ENCODE assay signal across 24 cellular contexts in the genomic region with DNA sequence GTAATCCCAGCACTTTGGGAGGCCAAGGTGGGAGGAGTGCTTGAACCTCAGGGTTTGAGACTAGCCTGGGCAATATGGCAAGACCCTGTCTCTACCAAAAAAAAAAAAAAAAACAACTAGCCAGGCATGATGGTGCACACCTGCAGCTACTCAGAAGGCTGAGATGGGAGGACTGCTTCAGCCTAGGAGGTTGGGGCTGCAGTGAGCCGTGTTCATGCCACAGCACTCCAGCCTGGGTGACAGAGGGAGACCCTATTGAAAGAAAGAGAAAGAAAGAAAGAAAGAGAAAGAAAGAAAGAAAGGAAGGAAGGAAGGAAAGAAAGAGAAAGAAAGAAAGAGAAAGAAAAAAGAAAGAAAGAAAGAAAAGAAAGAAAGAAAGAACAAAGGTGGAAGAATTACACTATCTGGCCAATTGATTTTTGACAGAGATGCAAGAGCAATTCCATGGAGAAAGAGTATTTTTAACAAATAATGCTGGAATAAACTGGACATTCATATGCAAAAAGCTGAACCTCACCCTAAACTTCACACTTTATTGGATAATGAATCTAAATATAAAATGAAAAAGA.
"Had no signal": no experiment of that assay in that cellular context is flagged by ENCODE, and none has a peak within 500 bp of the region (broad histone marks: within the 10 kb centered on the region; RNA-seq: fewer than 3 reads in every experiment).

No MANE protein-coding gene starts in this region.

- H3K4me2 ChIP-seq: neural progenitor cell, smooth muscle cell had no signal

- H3K4me3 ChIP-seq: left ventricle myocardium inferior, lung, neural progenitor cell, right atrium auricular region, right lobe of liver, smooth muscle cell, tibial nerve, uterus had no signal

- H3K9ac ChIP-seq: neural progenitor cell, parathyroid adenoma had no signal

- H3K79me2 ChIP-seq: parathyroid adenoma had no signal

- H3K27me3 ChIP-seq: neural progenitor cell, neutrophil, right atrium auricular region, right lobe of liver, tibial nerve, uterus had no signal

- H3K4me1 ChIP-seq: parathyroid adenoma, right atrium auricular region, tibial nerve, uterus had no signal

- H3K27ac ChIP-seq: left ventricle myocardium inferior, neural progenitor cell, neutrophil, parathyroid adenoma, right atrium auricular region, right lobe of liver, tibial nerve, uterus had no signal

- H3K36me3 ChIP-seq: neural progenitor cell, right lobe of liver, uterus had no signal

- ATAC-seq: natural killer cell; right lobe of liver; stimulated activated memory B cell treated with anti-CD40 and anti-IgM and Interleukin-4, amounts not matched to agents 10 μg/mL and 1 μg/mL and 100 μg/mL, for 72 hours; stimulated activated naive CD8-positive, alpha-beta T cell treated with anti-CD3 and anti-CD28 coated beads, Interleukin-15, amount 100 ng/mL, for 72 hours had no signal

- H3K9me3 ChIP-seq: left ventricle myocardium inferior, neutrophil, right atrium auricular region, right lobe of liver, tibial nerve, uterus had no signal

- DNase-seq: islet precursor cell; left ventricle myocardium inferior; mesendoderm; naive B cell; natural killer cell; nephron progenitor cell; occipital lobe; right lobe of liver; stimulated activated CD4-positive, alpha-beta T cell treated with anti-CD3 and anti-CD28 coated beads, Interleukin-1b, Interleukin-23, amount 100 ng/mL, for 48 hours; stimulated activated CD4-positive, alpha-beta T cell treated with anti-CD3 and anti-CD28 coated beads, Interleukin-2, amount 100 ng/mL, for 48 hours; stimulated activated CD4-positive, alpha-beta T cell treated with anti-CD3 and anti-CD28 coated beads, Interleukin-4, amount 100 ng/mL, for 4 hours; stimulated activated CD8-positive, alpha-beta memory T cell treated with anti-CD3 and anti-CD28 coated beads, Interleukin-4, amount 100 ng/mL, for 48 hours; stimulated activated naive CD4-positive, alpha-beta T cell treated with Interleukin-2 at 50 U/mL for 16 hours; stimulated activated naive CD8-positive, alpha-beta T cell treated with anti-CD3 and anti-CD28 coated beads, Interleukin-15, amount 100 ng/mL, for 72 hours; substantia nigra; uterus had no signal

- H2AFZ ChIP-seq: neural progenitor cell, parathyroid adenoma had no signal
